Comparison of ENCODE assay signal across 1 cellular context in the genomic region with DNA sequence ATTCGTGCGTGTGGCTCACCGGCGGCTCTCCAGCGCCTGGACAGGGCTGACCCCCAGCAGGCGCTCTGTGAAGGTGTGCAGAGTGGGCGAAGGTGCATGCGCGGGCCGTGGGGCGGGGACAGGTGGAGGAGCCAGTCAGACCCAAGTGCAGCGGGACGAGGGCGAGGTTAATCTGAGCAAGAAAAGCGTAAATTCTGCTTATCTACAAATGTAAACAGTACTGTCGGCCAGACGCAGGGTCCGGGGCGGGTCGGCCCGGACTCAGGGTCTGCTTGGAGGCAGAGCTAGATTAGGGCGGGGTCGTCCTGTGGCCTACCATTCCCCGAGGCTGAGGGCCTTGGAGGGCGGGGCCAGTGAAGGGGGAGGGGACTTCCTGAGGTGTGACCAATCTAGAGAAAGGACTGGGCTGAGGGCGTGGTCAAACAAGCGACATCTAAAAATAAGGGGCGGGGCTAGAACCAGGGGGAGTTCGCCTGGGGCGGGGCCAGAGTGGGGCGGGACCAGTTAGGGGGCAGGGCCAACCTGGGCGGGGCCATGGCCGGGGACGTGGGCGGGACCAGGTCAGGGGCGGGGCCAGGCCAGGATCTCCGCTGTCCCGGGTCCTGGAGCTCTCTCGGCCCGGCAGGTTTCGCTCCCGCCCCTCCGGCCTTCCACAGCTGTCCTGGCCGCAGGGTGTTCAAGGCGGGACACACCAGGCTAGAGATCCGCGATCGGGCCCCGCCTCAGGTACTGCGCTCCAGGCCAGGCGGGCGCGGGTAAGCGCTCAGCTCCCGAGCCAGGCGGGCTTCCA.
TF ChIP-seq lines count a peak whose summit lies in the region.

TSS of gene SEC14L5 (plus strand) at position 611 of the 790 bp plus-strand sequence. CDS start 994 bp downstream, outside the sequence.

TF ChIP-seq in HepG2, 621 proteins besides CTCF, POLR2A, EP300 and RAD21 (continued from another document and continues in another):
- TF ChIP-seq GPBP1L1 (CRISPR knock-in tag; IDR thresholded peaks at IDR 0.05) (no peak), CBFB (CRISPR knock-in tag; IDR thresholded peaks at IDR 0.05) (no peak), SOX5 (CRISPR knock-in tag; IDR thresholded peaks at IDR 0.05; ENCODE audit: borderline replicate concordance) (no peak), ETS1 (CRISPR knock-in tag; IDR thresholded peaks at IDR 0.05) (no peak), KLF6 (CRISPR knock-in tag; IDR thresholded peaks at IDR 0.05) (0 out of 2 replicates have a peak, but pooled peaks have one; percentile 27), ZNF704 (CRISPR knock-in tag; IDR thresholded peaks at IDR 0.05; ENCODE audit: borderline replicate concordance) (no peak), REPIN1 (CRISPR knock-in tag; IDR thresholded peaks at IDR 0.05; ENCODE audit: borderline replicate concordance, low read depth) (no peak; the same call in 1 of the 2 replicates), ZC3H13 (CRISPR knock-in tag; IDR thresholded peaks at IDR 0.05) (no peak), PTBP1 (IDR thresholded peaks at IDR 0.05; ENCODE audit: low read depth, low read length, poor library complexity, severe bottlenecking) (no peak), SMAD3 (CRISPR knock-in tag; IDR thresholded peaks at IDR 0.05) (peak; percentile 71; the same call in 1 of the 2 replicates), ZNF749 (CRISPR knock-in tag; IDR thresholded peaks at IDR 0.05; ENCODE audit: borderline replicate concordance) (no peak), ARNT (IDR thresholded peaks at IDR 0.05) (no peak), ZBTB34 (CRISPR knock-in tag; IDR thresholded peaks at IDR 0.05) (no peak), ZSCAN22 (CRISPR knock-in tag; IDR thresholded peaks at IDR 0.05) (no peak), TCF7 (IDR thresholded peaks at IDR 0.05; ENCODE audit: low read depth) (no peak), ZNF780A (CRISPR knock-in tag; IDR thresholded peaks at IDR 0.05) (no peak), ZNF441 (CRISPR knock-in tag; IDR thresholded peaks at IDR 0.05; ENCODE audit: borderline replicate concordance) (peak; percentile 88), ZNF557 (CRISPR knock-in tag; IDR thresholded peaks at IDR 0.05) (peak; percentile 44; the same call in 1 of the 2 replicates), ZNF512B (CRISPR knock-in tag; IDR thresholded peaks at IDR 0.05; ENCODE audit: borderline replicate concordance) (no peak), IKZF1 (IDR thresholded peaks at IDR 0.05) (no peak), CSRNP2 (CRISPR knock-in tag; conservative IDR thresholded peaks at IDR 0.05; ENCODE audit: low read depth) (no peak), MXD4 (CRISPR knock-in tag; IDR thresholded peaks at IDR 0.05) (peak; percentile 12; the same call in 1 of the 2 replicates), EEA1 (CRISPR knock-in tag; IDR thresholded peaks at IDR 0.05; ENCODE audit: borderline replicate concordance) (0 out of 2 replicates have a peak, but pooled peaks have one; percentile 23), ZNF761 (CRISPR knock-in tag; conservative IDR thresholded peaks at IDR 0.05) (no peak; the same call in 1 of the 2 replicates), KMT2B (CRISPR knock-in tag; IDR thresholded peaks at IDR 0.05) (peak; percentile 37; the same call in 1 of the 2 replicates), ZFP37 (CRISPR knock-in tag; IDR thresholded peaks at IDR 0.05; ENCODE audit: borderline replicate concordance) (no peak), JUND (CRISPR knock-in tag; IDR thresholded peaks at IDR 0.05) (no peak), PBX2 (CRISPR knock-in tag; IDR thresholded peaks at IDR 0.05) (no peak; the same call in 1 of the 2 replicates)
- TF ChIP-seq, protein P1, sequence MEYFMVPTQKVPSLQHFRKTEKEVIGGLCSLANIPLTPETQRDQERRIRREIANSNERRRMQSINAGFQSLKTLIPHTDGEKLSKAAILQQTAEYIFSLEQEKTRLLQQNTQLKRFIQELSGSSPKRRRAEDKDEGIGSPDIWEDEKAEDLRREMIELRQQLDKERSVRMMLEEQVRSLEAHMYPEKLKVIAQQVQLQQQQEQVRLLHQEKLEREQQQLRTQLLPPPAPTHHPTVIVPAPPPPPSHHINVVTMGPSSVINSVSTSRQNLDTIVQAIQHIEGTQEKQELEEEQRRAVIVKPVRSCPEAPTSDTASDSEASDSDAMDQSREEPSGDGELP (IDR thresholded peaks at IDR 0.05; ENCODE audit: borderline replicate concordance, low read depth): peak; percentile 86; the same call in 1 of the 2 replicates
- TF ChIP-seq, protein P2, sequence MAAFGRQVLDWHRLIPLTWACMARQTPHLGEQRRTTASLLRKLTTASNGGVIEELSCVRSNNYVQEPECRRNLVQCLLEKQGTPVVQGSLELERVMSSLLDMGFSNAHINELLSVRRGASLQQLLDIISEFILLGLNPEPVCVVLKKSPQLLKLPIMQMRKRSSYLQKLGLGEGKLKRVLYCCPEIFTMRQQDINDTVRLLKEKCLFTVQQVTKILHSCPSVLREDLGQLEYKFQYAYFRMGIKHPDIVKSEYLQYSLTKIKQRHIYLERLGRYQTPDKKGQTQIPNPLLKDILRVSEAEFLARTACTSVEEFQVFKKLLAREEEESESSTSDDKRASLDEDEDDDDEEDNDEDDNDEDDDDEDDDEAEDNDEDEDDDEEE (CRISPR knock-in tag; IDR thresholded peaks at IDR 0.05): no peak
- TF ChIP-seq, protein P3, sequence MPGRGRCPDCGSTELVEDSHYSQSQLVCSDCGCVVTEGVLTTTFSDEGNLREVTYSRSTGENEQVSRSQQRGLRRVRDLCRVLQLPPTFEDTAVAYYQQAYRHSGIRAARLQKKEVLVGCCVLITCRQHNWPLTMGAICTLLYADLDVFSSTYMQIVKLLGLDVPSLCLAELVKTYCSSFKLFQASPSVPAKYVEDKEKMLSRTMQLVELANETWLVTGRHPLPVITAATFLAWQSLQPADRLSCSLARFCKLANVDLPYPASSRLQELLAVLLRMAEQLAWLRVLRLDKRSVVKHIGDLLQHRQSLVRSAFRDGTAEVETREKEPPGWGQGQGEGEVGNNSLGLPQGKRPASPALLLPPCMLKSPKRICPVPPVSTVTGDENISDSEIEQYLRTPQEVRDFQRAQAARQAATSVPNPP (CRISPR knock-in tag; IDR thresholded peaks at IDR 0.05): no peak
- TF ChIP-seq, protein P4, sequence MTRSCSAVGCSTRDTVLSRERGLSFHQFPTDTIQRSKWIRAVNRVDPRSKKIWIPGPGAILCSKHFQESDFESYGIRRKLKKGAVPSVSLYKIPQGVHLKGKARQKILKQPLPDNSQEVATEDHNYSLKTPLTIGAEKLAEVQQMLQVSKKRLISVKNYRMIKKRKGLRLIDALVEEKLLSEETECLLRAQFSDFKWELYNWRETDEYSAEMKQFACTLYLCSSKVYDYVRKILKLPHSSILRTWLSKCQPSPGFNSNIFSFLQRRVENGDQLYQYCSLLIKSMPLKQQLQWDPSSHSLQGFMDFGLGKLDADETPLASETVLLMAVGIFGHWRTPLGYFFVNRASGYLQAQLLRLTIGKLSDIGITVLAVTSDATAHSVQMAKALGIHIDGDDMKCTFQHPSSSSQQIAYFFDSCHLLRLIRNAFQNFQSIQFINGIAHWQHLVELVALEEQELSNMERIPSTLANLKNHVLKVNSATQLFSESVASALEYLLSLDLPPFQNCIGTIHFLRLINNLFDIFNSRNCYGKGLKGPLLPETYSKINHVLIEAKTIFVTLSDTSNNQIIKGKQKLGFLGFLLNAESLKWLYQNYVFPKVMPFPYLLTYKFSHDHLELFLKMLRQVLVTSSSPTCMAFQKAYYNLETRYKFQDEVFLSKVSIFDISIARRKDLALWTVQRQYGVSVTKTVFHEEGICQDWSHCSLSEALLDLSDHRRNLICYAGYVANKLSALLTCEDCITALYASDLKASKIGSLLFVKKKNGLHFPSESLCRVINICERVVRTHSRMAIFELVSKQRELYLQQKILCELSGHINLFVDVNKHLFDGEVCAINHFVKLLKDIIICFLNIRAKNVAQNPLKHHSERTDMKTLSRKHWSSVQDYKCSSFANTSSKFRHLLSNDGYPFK (CRISPR knock-in tag; IDR thresholded peaks at IDR 0.05; ENCODE audit: borderline replicate concordance): no peak; the same call in 1 of the 2 replicates
- TF ChIP-seq, protein P5, sequence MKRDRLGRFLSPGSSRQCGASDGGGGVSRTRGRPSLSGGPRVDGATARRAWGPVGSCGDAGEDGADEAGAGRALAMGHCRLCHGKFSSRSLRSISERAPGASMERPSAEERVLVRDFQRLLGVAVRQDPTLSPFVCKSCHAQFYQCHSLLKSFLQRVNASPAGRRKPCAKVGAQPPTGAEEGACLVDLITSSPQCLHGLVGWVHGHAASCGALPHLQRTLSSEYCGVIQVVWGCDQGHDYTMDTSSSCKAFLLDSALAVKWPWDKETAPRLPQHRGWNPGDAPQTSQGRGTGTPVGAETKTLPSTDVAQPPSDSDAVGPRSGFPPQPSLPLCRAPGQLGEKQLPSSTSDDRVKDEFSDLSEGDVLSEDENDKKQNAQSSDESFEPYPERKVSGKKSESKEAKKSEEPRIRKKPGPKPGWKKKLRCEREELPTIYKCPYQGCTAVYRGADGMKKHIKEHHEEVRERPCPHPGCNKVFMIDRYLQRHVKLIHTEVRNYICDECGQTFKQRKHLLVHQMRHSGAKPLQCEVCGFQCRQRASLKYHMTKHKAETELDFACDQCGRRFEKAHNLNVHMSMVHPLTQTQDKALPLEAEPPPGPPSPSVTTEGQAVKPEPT (CRISPR knock-in tag; IDR thresholded peaks at IDR 0.05; ENCODE audit: low read depth): no peak
